ENCODE assay signal across 9 cellular contexts in the genomic region with DNA sequence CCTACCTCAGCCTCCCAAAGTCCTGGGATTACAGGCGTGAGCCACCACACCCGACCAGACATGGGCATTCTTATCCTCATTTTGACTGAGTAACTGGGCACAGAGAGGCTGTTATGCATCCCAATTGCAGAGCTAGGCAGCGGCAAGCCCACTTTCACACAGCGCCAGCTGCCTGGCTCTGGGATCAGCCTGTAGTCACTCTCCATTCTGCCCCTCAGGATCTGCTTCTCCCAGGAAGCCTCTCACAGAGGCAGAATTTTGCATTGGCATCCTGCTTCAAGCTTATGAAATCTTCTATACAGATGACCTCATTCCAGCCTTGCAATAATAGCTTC. TPM values are rescaled to one million over a fixed set of nuclear protein-coding genes. Genes with fewer than 3 reads are reported as not detected.
DNase-seq lines count a peak whose midpoint lies in the region; ATAC-seq and TF ChIP-seq lines count a peak whose summit lies in the region.
"Had no signal": no experiment of that assay in that cellular context is flagged by ENCODE, and none has a peak within 500 bp of the region (broad histone marks: within the 10 kb centered on the region; RNA-seq: fewer than 3 reads in every experiment).

No MANE protein-coding gene starts in this region.

- H4K20me1 ChIP-seq in PC-9 (ENCODE audit: insufficient read depth): no peaks in the 10 kb centered on the region

- H3K9ac ChIP-seq in parathyroid adenoma: no peak overlapping the region

- TF ChIP-seq EP300 in esophagus muscularis mucosa (IDR thresholded peaks at IDR 0.05): no peak

- ATAC-seq in HG03175 (IDR thresholded peaks at IDR 0.05; ENCODE audit: unreplicated experiment) (no peak), HG02678 (IDR thresholded peaks at IDR 0.05; ENCODE audit: unreplicated experiment) (no peak)
- ATAC-seq: activated CD8-positive, alpha-beta memory T cell treated with anti-CD3 and anti-CD28 coated beads, Interleukin-2, amount 10 ng/mL, durations not matched to agents 7 days and 5 days had no signal

- H3K36me3 ChIP-seq in PC-9 (ENCODE audit: low read depth) (no peaks in the 10 kb centered on the region), esophagus muscularis mucosa (no peaks in the 10 kb centered on the region), parathyroid adenoma (ENCODE audit: control insufficient read depth, insufficient read depth, low read length) (no peaks in the 10 kb centered on the region)

- H3K9me2 ChIP-seq in PC-9 (ENCODE audit: insufficient read depth): peaks cover 2% of the 10 kb centered on the region; the same call in 1 of the 2 replicates

- H3K27me3 ChIP-seq in PC-9 (ENCODE audit: insufficient read depth, low read depth) (no peaks in the 10 kb centered on the region), esophagus muscularis mucosa (no peaks in the 10 kb centered on the region), parathyroid adenoma (ENCODE audit: control insufficient read depth, insufficient read depth, low read length) (no peaks in the 10 kb centered on the region)

- WGBS in esophagus muscularis mucosa: 85% methylated on average over 4 of the region's 4 CpGs

- H3K4me2 ChIP-seq in PC-9 (peak overlapping the region; percentile 66), parathyroid adenoma (ENCODE audit: low read length) (peak overlapping the region; percentile 39)

- CTCF ChIA-PET in PC-9 (lab: Charles Lee): interaction anchor here (1.2 to 1.7 kb wide), 2 partner anchors 29 to 39 kb away, joined by 3 to 6 read pairs; no protein-coding TSS in a partner anchor

- no peaks in the 10 kb centered on the region for H3K79me2 ChIP-seq in PC-9 (ENCODE audit: low read depth)
- no peaks in the 10 kb centered on the region for H3K79me2 ChIP-seq in parathyroid adenoma

- H3K4me3 ChIP-seq in AG10803 (ENCODE audit: low read length): peak overlapping the region; percentile 35
- H3K4me3 ChIP-seq in PC-9: peak overlapping the region; percentile 17; the same call in 1 of the 2 replicates
- H3K4me3 ChIP-seq in esophagus muscularis mucosa: peak overlapping the region in 3 of 4 donors; percentile 6 to 22 (median 7)
- peak overlapping the region; percentile 17 for H3K4me3 ChIP-seq in parathyroid adenoma (ENCODE audit: low read depth, low read length)

- H3F3A ChIP-seq in PC-9 (ENCODE audit: insufficient read depth, low read depth): peaks cover 44% of the 10 kb centered on the region

- POLR2A ChIA-PET in PC-9 (lab: Charles Lee; ENCODE audit: unreplicated experiment): interaction anchor here (0.6 to 1.2 kb wide), 4 partner anchors 12 to 568 kb away, joined by 3 to 10 read pairs (median 6); a partner anchor contains a TSS

- H3K4me1 ChIP-seq in PC-9 (replicated peaks; ENCODE audit: insufficient read depth) (peaks cover 56% of the 10 kb centered on the region), esophagus muscularis mucosa (peaks cover 35 to 47% (median 45%) of the 10 kb centered on the region in 4 donors), parathyroid adenoma (peaks cover 29% of the 10 kb centered on the region)

- H3K9me3 ChIP-seq in PC-9 (ENCODE audit: insufficient read depth, low read depth) (no peaks in the 10 kb centered on the region), esophagus muscularis mucosa (no peaks in the 10 kb centered on the region), parathyroid adenoma (ENCODE audit: control insufficient read depth, low read length) (no peaks in the 10 kb centered on the region)

- peak overlapping the region; percentile 93 for H3K27ac ChIP-seq in PC-9
- H3K27ac ChIP-seq in esophagus muscularis mucosa (replicated peaks in 1 of 4): peak overlapping the region; percentile 76 to 85 (median 82)
- H3K27ac ChIP-seq in parathyroid adenoma: peak overlapping the region; percentile 68

- H2AFZ ChIP-seq in PC-9 (no peak overlapping the region), parathyroid adenoma (peak overlapping the region; percentile 65)

- TF ChIP-seq CTCF in AG10803 (conservative IDR thresholded peaks at IDR 0.05; ENCODE audit: low read length) (no peak), PC-9 (conservative IDR thresholded peaks at IDR 0.05) (no peak), esophagus muscularis mucosa (IDR thresholded peaks at IDR 0.05) (no peak), parathyroid adenoma (IDR thresholded peaks at IDR 0.05) (no peak)

- TSS peak; percentile 95 for BruUV-seq in PC-9 (replicated peaks; lab: Mats Ljungman, UMichigan)

- intact Hi-C loops in PC-9 (cut with micrococcal nuclease; ENCODE audit: unreplicated experiment): loop anchor here (5.0 kb wide), 1 partner anchor 46 kb away; no protein-coding TSS in a partner anchor
- intact Hi-C loops in esophagus muscularis mucosa (cut with DNase I): no loop called here

- TF ChIP-seq POLR2A in esophagus muscularis mucosa (IDR thresholded peaks at IDR 0.05; ENCODE audit: low read depth): no peak

- no peak for DNase-seq in AG10803 (ENCODE audit: low read depth)
- no peak for DNase-seq in PC-9
- DNase-seq in esophagus muscularis mucosa (ENCODE audit: extremely low spot score): no peak
- no peak for DNase-seq in NCI-H748 treated with DMSO at 0.1 percent for 48 hours (lab: John Stamatoyannopoulos, UW)
- no peak for DNase-seq in EL
- DNase-seq: activated CD8-positive, alpha-beta memory T cell treated with anti-CD3 and anti-CD28 coated beads, Interleukin-2, amount 10 ng/mL, durations not matched to agents 7 days and 5 days had no signal

RNA-seq across cellular contexts. Expression of a gene that starts 37.0 kb away (rescaled TPM):
- total RNA-seq in PC-9 (2021) (107 and 117 TPM in 2 replicates), esophagus muscularis mucosa (10 to 100 TPM in 2 of 4 donors, 1 to 10 TPM in 2; 8.9 to 45.4 (median 11.0) TPM)

RNA-seq across cellular contexts. Expression of a gene that starts 38.8 kb away (rescaled TPM):
- 225 and 234 TPM in 2 replicates for total RNA-seq in PC-9 (2021)
- 100 to 1,000 TPM; 115 to 214 (median 166) TPM for total RNA-seq in esophagus muscularis mucosa
